1 cellular context compared by ENCODE assay signal in genomic region chr7:100852048-100852872, GRCh38.
TF ChIP-seq lines count a peak whose summit lies in the region.

A gene with protein sequence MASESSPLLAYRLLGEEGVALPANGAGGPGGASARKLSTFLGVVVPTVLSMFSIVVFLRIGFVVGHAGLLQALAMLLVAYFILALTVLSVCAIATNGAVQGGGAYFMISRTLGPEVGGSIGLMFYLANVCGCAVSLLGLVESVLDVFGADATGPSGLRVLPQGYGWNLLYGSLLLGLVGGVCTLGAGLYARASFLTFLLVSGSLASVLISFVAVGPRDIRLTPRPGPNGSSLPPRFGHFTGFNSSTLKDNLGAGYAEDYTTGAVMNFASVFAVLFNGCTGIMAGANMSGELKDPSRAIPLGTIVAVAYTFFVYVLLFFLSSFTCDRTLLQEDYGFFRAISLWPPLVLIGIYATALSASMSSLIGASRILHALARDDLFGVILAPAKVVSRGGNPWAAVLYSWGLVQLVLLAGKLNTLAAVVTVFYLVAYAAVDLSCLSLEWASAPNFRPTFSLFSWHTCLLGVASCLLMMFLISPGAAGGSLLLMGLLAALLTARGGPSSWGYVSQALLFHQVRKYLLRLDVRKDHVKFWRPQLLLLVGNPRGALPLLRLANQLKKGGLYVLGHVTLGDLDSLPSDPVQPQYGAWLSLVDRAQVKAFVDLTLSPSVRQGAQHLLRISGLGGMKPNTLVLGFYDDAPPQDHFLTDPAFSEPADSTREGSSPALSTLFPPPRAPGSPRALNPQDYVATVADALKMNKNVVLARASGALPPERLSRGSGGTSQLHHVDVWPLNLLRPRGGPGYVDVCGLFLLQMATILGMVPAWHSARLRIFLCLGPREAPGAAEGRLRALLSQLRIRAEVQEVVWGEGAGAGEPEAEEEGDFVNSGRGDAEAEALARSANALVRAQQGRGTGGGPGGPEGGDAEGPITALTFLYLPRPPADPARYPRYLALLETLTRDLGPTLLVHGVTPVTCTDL (plus strand): TSS chr7:100852713. CDS start chr7:100854198, 1,485 bp downstream.

TF ChIP-seq in HEK293, 187 proteins besides CTCF, POLR2A, EP300 and RAD21 (continued from another document and continues in another):
- TF ChIP-seq, protein P1, sequence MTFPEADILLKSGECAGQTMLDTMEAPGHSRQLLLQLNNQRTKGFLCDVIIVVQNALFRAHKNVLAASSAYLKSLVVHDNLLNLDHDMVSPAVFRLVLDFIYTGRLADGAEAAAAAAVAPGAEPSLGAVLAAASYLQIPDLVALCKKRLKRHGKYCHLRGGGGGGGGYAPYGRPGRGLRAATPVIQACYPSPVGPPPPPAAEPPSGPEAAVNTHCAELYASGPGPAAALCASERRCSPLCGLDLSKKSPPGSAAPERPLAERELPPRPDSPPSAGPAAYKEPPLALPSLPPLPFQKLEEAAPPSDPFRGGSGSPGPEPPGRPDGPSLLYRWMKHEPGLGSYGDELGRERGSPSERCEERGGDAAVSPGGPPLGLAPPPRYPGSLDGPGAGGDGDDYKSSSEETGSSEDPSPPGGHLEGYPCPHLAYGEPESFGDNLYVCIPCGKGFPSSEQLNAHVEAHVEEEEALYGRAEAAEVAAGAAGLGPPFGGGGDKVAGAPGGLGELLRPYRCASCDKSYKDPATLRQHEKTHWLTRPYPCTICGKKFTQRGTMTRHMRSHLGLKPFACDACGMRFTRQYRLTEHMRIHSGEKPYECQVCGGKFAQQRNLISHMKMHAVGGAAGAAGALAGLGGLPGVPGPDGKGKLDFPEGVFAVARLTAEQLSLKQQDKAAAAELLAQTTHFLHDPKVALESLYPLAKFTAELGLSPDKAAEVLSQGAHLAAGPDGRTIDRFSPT (tag by site-specific recombination; IDR thresholded peaks at IDR 0.05), result peak; percentile 13; the same call in 1 of the 2 replicates
- no peak for TF ChIP-seq ZNF26 (tag by site-specific recombination; IDR thresholded peaks at IDR 0.05)
- peak; percentile 46; the same call in 1 of the 2 replicates for TF ChIP-seq REST (tag by site-specific recombination; IDR thresholded peaks at IDR 0.05)
- TF ChIP-seq, protein P2, sequence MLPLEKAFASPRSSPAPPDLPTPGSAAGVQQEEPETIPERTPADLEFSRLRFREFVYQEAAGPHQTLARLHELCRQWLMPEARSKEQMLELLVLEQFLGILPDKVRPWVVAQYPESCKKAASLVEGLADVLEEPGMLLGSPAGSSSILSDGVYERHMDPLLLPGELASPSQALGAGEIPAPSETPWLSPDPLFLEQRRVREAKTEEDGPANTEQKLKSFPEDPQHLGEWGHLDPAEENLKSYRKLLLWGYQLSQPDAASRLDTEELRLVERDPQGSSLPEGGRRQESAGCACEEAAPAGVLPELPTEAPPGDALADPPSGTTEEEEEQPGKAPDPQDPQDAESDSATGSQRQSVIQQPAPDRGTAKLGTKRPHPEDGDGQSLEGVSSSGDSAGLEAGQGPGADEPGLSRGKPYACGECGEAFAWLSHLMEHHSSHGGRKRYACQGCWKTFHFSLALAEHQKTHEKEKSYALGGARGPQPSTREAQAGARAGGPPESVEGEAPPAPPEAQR (tag by site-specific recombination; IDR thresholded peaks at IDR 0.05), result no peak
- TF ChIP-seq YY1 (tag by site-specific recombination; IDR thresholded peaks at IDR 0.05), result peak; percentile 31; the same call in 1 of the 2 replicates
- no peak for TF ChIP-seq ZNF221 (tag by site-specific recombination; IDR thresholded peaks at IDR 0.05; ENCODE audit: borderline replicate concordance)
- TF ChIP-seq GFI1B (tag by site-specific recombination; IDR thresholded peaks at IDR 0.05), result no peak
- TF ChIP-seq ZNF114 (tag by site-specific recombination; IDR thresholded peaks at IDR 0.05), result no peak
- TF ChIP-seq ZFP3 (tag by site-specific recombination; IDR thresholded peaks at IDR 0.05; ENCODE audit: low read depth), result no peak
- no peak for TF ChIP-seq ZNF639 (tag by site-specific recombination; IDR thresholded peaks at IDR 0.05)
- TF ChIP-seq ZNF660 (tag by site-specific recombination; IDR thresholded peaks at IDR 0.05), result peak; percentile 32; the same call in 1 of the 2 replicates
- TF ChIP-seq, protein P3, sequence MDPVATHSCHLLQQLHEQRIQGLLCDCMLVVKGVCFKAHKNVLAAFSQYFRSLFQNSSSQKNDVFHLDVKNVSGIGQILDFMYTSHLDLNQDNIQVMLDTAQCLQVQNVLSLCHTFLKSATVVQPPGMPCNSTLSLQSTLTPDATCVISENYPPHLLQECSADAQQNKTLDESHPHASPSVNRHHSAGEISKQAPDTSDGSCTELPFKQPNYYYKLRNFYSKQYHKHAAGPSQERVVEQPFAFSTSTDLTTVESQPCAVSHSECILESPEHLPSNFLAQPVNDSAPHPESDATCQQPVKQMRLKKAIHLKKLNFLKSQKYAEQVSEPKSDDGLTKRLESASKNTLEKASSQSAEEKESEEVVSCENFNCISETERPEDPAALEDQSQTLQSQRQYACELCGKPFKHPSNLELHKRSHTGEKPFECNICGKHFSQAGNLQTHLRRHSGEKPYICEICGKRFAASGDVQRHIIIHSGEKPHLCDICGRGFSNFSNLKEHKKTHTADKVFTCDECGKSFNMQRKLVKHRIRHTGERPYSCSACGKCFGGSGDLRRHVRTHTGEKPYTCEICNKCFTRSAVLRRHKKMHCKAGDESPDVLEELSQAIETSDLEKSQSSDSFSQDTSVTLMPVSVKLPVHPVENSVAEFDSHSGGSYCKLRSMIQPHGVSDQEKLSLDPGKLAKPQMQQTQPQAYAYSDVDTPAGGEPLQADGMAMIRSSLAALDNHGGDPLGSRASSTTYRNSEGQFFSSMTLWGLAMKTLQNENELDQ (tag by site-specific recombination; IDR thresholded peaks at IDR 0.05; ENCODE audit: low read depth), result no peak
- no peak for TF ChIP-seq ZNF664 (tag by site-specific recombination; IDR thresholded peaks at IDR 0.05)
- TF ChIP-seq MYNN (tag by site-specific recombination; IDR thresholded peaks at IDR 0.05; ENCODE audit: borderline replicate concordance), result no peak
- TF ChIP-seq ZNF777 (tag by site-specific recombination; IDR thresholded peaks at IDR 0.05; ENCODE audit: borderline replicate concordance), result no peak
- peak; percentile 68 for TF ChIP-seq ZIC2 (tag by site-specific recombination; IDR thresholded peaks at IDR 0.05)
- TF ChIP-seq, protein P4, sequence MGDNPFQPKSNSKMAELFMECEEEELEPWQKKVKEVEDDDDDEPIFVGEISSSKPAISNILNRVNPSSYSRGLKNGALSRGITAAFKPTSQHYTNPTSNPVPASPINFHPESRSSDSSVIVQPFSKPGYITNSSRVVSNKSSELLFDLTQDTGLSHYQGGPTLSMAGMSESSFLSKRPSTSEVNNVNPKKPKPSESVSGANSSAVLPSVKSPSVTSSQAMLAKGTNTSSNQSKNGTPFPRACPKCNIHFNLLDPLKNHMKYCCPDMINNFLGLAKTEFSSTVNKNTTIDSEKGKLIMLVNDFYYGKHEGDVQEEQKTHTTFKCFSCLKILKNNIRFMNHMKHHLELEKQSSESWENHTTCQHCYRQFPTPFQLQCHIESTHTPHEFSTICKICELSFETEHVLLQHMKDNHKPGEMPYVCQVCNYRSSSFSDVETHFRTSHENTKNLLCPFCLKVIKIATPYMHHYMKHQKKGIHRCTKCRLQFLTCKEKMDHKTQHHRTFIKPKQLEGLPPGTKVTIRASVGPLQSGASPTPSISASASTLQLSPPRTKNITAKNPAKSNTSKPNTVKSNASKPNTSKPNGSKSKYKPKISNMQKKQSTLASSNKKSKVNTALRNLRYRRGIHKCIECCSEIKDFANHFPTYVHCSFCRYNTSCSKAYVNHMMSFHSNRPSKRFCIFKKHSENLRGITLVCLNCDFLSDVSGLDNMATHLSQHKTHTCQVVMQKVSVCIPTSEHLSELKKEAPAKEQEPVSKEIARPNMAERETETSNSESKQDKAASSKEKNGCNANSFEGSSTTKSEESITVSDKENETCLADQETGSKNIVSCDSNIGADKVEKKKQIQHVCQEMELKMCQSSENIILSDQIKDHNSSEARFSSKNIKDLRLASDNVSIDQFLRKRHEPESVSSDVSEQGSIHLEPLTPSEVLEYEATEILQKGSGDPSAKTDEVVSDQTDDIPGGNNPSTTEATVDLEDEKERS (tag by site-specific recombination; IDR thresholded peaks at IDR 0.05), result no peak
- TF ChIP-seq ZNF670 (tag by site-specific recombination; IDR thresholded peaks at IDR 0.05; ENCODE audit: low read depth), result no peak
- TF ChIP-seq GLIS1 (tag by site-specific recombination; IDR thresholded peaks at IDR 0.05), result peak; percentile 56
- no peak for TF ChIP-seq ZNF174 (tag by site-specific recombination; IDR thresholded peaks at IDR 0.05)
- no peak for TF ChIP-seq PRDM4 (tag by site-specific recombination; IDR thresholded peaks at IDR 0.05)
- no peak for TF ChIP-seq ZNF404 (tag by site-specific recombination; IDR thresholded peaks at IDR 0.05)
- TF ChIP-seq ZNF626 (tag by site-specific recombination; IDR thresholded peaks at IDR 0.05), result no peak
- no peak for TF ChIP-seq ZNF19 (tag by site-specific recombination; IDR thresholded peaks at IDR 0.05; ENCODE audit: low read depth)
- TF ChIP-seq KLF9 (tag by site-specific recombination; IDR thresholded peaks at IDR 0.05; ENCODE audit: low read depth), result peak; percentile 99
- TF ChIP-seq ZNF155 (tag by site-specific recombination; IDR thresholded peaks at IDR 0.05), result no peak
- TF ChIP-seq ZSCAN30 (tag by site-specific recombination; IDR thresholded peaks at IDR 0.05), result peak; percentile 86
- no peak for TF ChIP-seq ZNF266 (tag by site-specific recombination; IDR thresholded peaks at IDR 0.05; ENCODE audit: low read depth)
- TF ChIP-seq ZNF623 (tag by site-specific recombination; IDR thresholded peaks at IDR 0.05), result no peak
- TF ChIP-seq ZBTB1 (tag by site-specific recombination; IDR thresholded peaks at IDR 0.05), result no peak
- TF ChIP-seq ZNF37A (tag by site-specific recombination; IDR thresholded peaks at IDR 0.05), result no peak
- no peak for TF ChIP-seq ZNF211 (tag by site-specific recombination; IDR thresholded peaks at IDR 0.05; ENCODE audit: low read depth)
- no peak for TF ChIP-seq PRDM1 (tag by site-specific recombination; IDR thresholded peaks at IDR 0.05)
- 0 out of 2 replicates have a peak, but pooled peaks have one; percentile 40 for TF ChIP-seq ZBTB7A (tag by site-specific recombination; IDR thresholded peaks at IDR 0.05; ENCODE audit: low read depth)
- 0 out of 2 replicates have a peak, but pooled peaks have one; percentile 33 for TF ChIP-seq ZFP69B (tag by site-specific recombination; IDR thresholded peaks at IDR 0.05)
- no peak for TF ChIP-seq ZNF354C (tag by site-specific recombination; IDR thresholded peaks at IDR 0.05; ENCODE audit: borderline replicate concordance, low read depth)
- no peak for TF ChIP-seq ZNF48 (tag by site-specific recombination; IDR thresholded peaks at IDR 0.05)
- TF ChIP-seq ZNF501 (tag by site-specific recombination; IDR thresholded peaks at IDR 0.05), result no peak; the same call in 1 of the 2 replicates
- TF ChIP-seq ZNF701 (tag by site-specific recombination; IDR thresholded peaks at IDR 0.05), result 0 out of 2 replicates have a peak, but pooled peaks have one; percentile 26
